ENCODE assay signal across 8 cellular contexts in the genomic region with DNA sequence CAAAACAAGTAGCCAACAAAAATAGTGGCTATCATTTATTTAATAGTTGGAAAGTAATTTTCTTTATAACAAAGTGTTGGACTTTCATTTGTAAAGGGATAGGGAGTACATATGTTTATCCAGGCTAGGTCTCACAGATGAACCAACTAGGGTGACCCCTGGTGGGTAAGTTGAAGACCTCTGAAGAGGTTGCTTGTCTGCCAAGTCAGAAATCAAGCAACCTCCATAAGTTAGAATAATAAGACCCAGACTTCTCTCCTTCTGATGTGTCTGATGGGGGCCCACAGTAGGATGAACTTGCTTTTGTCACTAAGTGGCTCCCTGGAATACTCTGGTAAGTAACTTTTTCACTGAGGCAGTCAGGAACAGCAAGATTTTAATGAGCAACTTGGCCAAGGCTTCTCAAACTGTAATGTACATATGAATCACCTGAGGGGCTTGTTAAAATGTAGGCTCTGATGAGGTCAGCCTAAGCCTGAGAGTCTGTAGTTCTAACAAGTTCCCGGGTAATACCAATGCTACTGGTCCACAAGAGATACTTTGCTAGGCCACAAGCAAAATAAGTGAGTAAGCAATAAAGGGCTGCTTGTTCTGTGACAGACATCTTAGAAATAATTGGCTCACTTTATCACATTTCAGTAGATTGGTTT.
A peak's percentile ranks its signal among the peaks of the same experiment; 100 is the strongest.
DNase-seq lines count a peak whose midpoint lies in the region; ATAC-seq and TF ChIP-seq lines count a peak whose summit lies in the region.

No MANE protein-coding gene starts in this region.

- peak; percentile 50 for TF ChIP-seq CTCF in brain microvascular endothelial cell (IDR thresholded peaks at IDR 0.05; ENCODE audit: low read depth, low read length, missing control alignments)

- no peaks in the 10 kb centered on the region for H3K36me3 ChIP-seq in brain microvascular endothelial cell (replicated peaks)

- in situ Hi-C loops in brain microvascular endothelial cell (cut with HindIII; ENCODE audit: low pct_ligation_motif_present, low sequenced_read_pairs): no loop called here

- no peaks in the 10 kb centered on the region for H3K27me3 ChIP-seq in brain microvascular endothelial cell (replicated peaks)

- ATAC-seq in HG03342 (IDR thresholded peaks at IDR 0.05; ENCODE audit: unreplicated experiment) (no peak), GM21423 (IDR thresholded peaks at IDR 0.05; ENCODE audit: unreplicated experiment) (no peak)

- no peak overlapping the region for H3K4me3 ChIP-seq in brain microvascular endothelial cell (ENCODE audit: low read depth, low read length)
- no peak overlapping the region for H3K4me3 ChIP-seq in skeletal muscle cell (ENCODE audit: low read depth, low read length)

- DNase-seq in NCI-H524 (lab: John Stamatoyannopoulos, UW) (peak; percentile 15 to 64), NCI-H524 treated with DMSO at 0.1 percent for 48 hours (lab: John Stamatoyannopoulos, UW) (no peak), LHCN-M2 (ENCODE audit: low read depth) (peak; percentile 37), brain microvascular endothelial cell (peak; percentile 3), skeletal muscle cell (ENCODE audit: low read depth) (peak; percentile 2)
- DNase-seq in activated CD8-positive, alpha-beta memory T cell treated with anti-CD3 and anti-CD28 coated beads for 24 hours: no peak

- H3K27ac ChIP-seq in brain microvascular endothelial cell: no peak overlapping the region

Comparison
In these comparisons a context has a peak if more than half of its experiments do, and no peak if none do; other contexts are left out.
1. DNase-seq: peak in NCI-H524 (2 of 2), LHCN-M2 (single experiment), brain microvascular endothelial cell (single experiment) and skeletal muscle cell (single experiment); none in NCI-H524 treated with DMSO at 0.1 percent for 48 hours (single experiment) and activated CD8-positive, alpha-beta memory T cell treated with anti-CD3 and anti-CD28 coated beads for 24 hours (single experiment).